ENCODE assay signal across 27 cellular contexts in genomic region chr10:119447823-119448546, GRCh38.
DNase-seq lines count a peak whose midpoint lies in the region; ATAC-seq and TF ChIP-seq lines count a peak whose summit lies in the region.
"Had no signal": no experiment of that assay in that cellular context is flagged by ENCODE, and none has a peak within 500 bp of the region (broad histone marks: within the 10 kb centered on the region; RNA-seq: fewer than 3 reads in every experiment).

No MANE protein-coding gene starts in this region.

- no peaks in the 10 kb centered on the region for H3K27me3 Mint-ChIP-seq in natural killer cell treated with Interleukin-12 subunit alpha and Interleukin-12 subunit beta and Interleukin-15 and Interleukin-18, amount 100 ng/mL, for 72 hours
- no peaks in the 10 kb centered on the region for H3K27me3 Mint-ChIP-seq in natural killer cell (ENCODE audit: low read depth in 2 of 2)
- H3K27me3 Mint-ChIP-seq in neural progenitor cell (ENCODE audit: insufficient read depth, low read depth), result peaks cover 12% of the 10 kb centered on the region
- no peaks in the 10 kb centered on the region for H3K27me3 Mint-ChIP-seq in activated CD4-positive, alpha-beta memory T cell treated with anti-CD3 and anti-CD28 coated beads, Interleukin-2, amount 10 ng/mL, durations not matched to agents 7 days and 5 days
- H3K27me3 Mint-ChIP-seq: CD4-positive, alpha-beta memory T cell; IgD-negative memory B cell had no signal

- intact Hi-C loops in natural killer cell (cut with micrococcal nuclease) (no loop called here), upper lobe of right lung (cut with DNase I) (no loop called here)

- no peak overlapping the region for H3K4me2 ChIP-seq in neural progenitor cell
- H3K4me2 ChIP-seq: A549, KMS-11, SK-N-SH had no signal

- TF ChIP-seq CTCF in natural killer cell (IDR thresholded peaks at IDR 0.05) (no peak), fibroblast of the aortic adventitia (IDR thresholded peaks at IDR 0.05; ENCODE audit: insufficient read depth, low read length) (no peak), neural progenitor cell (IDR thresholded peaks at IDR 0.05) (no peak), upper lobe of right lung (IDR thresholded peaks at IDR 0.05) (no peak)

- no peak overlapping the region for H2AFZ ChIP-seq in neural progenitor cell (replicated peaks)

- H3K79me2 ChIP-seq in neural progenitor cell (ENCODE audit: low read depth), result no peaks in the 10 kb centered on the region

- no peaks in the 10 kb centered on the region for H3K9me3 ChIP-seq in neural progenitor cell (ENCODE audit: low read depth)
- no peaks in the 10 kb centered on the region for H3K9me3 ChIP-seq in upper lobe of right lung
- H3K9me3 ChIP-seq: A549; BLaER1 treated with 17β-estradiol and CSF1 and Interleukin-3, amounts not matched to agents 10 nM and 100 nM; Peyer's patch; SK-N-SH had no signal

- peak; percentile 39 for DNase-seq in natural killer cell treated with Interleukin-12 subunit alpha and Interleukin-12 subunit beta and Interleukin-15 and Interleukin-18, amount 100 ng/mL, for 72 hours (ENCODE audit: low spot score)
- DNase-seq in natural killer cell, result no peak
- peak; percentile 55 for DNase-seq in fibroblast of the aortic adventitia (ENCODE audit: low read depth)
- no peak for DNase-seq in neural progenitor cell (ENCODE audit: low spot score)
- DNase-seq in upper lobe of right lung, result peak; percentile 52
- DNase-seq in activated CD4-positive, alpha-beta memory T cell treated with anti-CD3 and anti-CD28 coated beads, Interleukin-2, amount 10 ng/mL, durations not matched to agents 7 days and 5 days, result no peak
- no peak for DNase-seq in C1 segment of cervical spinal cord (lab: John Stamatoyannopoulos, UW)
- DNase-seq in Kasumi-1 (lab: John Stamatoyannopoulos, UW), result no peak
- DNase-seq: AML-193; CD4-positive, alpha-beta memory T cell; COR-L47; DMS53; NCI-H1092 treated with DMSO at 0.1 percent for 48 hours; NCI-H1436; NCI-H187; NCI-H2081 treated with DMSO at 0.1 percent for 48 hours; NCI-H2171; NCI-H226; NCI-H510A; NCI-H69; Peyer's patch; SK-N-SH had no signal

- no peak overlapping the region for H3K27ac Mint-ChIP-seq in natural killer cell treated with Interleukin-12 subunit alpha and Interleukin-12 subunit beta and Interleukin-15 and Interleukin-18, amount 100 ng/mL, for 72 hours
- H3K27ac Mint-ChIP-seq in natural killer cell (no peak overlapping the region), neural progenitor cell (peak overlapping the region; percentile 83)
- H3K27ac Mint-ChIP-seq in activated CD4-positive, alpha-beta memory T cell treated with anti-CD3 and anti-CD28 coated beads, Interleukin-2, amount 10 ng/mL, durations not matched to agents 7 days and 5 days, result no peak overlapping the region

- H3K4me3 Mint-ChIP-seq in natural killer cell treated with Interleukin-12 subunit alpha and Interleukin-12 subunit beta and Interleukin-15 and Interleukin-18, amount 100 ng/mL, for 72 hours, result no peak overlapping the region
- H3K4me3 Mint-ChIP-seq in natural killer cell, result no peak overlapping the region
- H3K4me3 Mint-ChIP-seq in neural progenitor cell, result no peak overlapping the region
- H3K4me3 Mint-ChIP-seq in activated CD4-positive, alpha-beta memory T cell treated with anti-CD3 and anti-CD28 coated beads, Interleukin-2, amount 10 ng/mL, durations not matched to agents 7 days and 5 days, result no peak overlapping the region
- H3K4me3 Mint-ChIP-seq: CD4-positive, alpha-beta memory T cell had no signal

- H3K4me3 ChIP-seq in fibroblast of the aortic adventitia (ENCODE audit: low read depth, low read length), result no peak overlapping the region
- no peak overlapping the region for H3K4me3 ChIP-seq in neural progenitor cell
- no peak overlapping the region for H3K4me3 ChIP-seq in upper lobe of right lung
- H3K4me3 ChIP-seq: A549; BLaER1 treated with 17β-estradiol and CSF1 and Interleukin-3, amounts not matched to agents 10 nM and 100 nM; Peyer's patch had no signal

- no peaks in the 10 kb centered on the region for H3F3A ChIP-seq in neural progenitor cell (ENCODE audit: low read depth)

- peaks cover 4 to 7% of the 10 kb centered on the region in 2 donors for H3K4me1 Mint-ChIP-seq in natural killer cell treated with Interleukin-12 subunit alpha and Interleukin-12 subunit beta and Interleukin-15 and Interleukin-18, amount 100 ng/mL, for 72 hours (ENCODE audit: low read depth in 2 of 2)
- peaks cover 0 to 11% of the 10 kb centered on the region in 2 donors for H3K4me1 Mint-ChIP-seq in natural killer cell
- H3K4me1 Mint-ChIP-seq in neural progenitor cell, result peaks cover 29% of the 10 kb centered on the region
- peaks cover 15% of the 10 kb centered on the region for H3K4me1 Mint-ChIP-seq in activated CD4-positive, alpha-beta memory T cell treated with anti-CD3 and anti-CD28 coated beads, Interleukin-2, amount 10 ng/mL, durations not matched to agents 7 days and 5 days

- H3K9me3 Mint-ChIP-seq in natural killer cell treated with Interleukin-12 subunit alpha and Interleukin-12 subunit beta and Interleukin-15 and Interleukin-18, amount 100 ng/mL, for 72 hours, result no peaks in the 10 kb centered on the region
- H3K9me3 Mint-ChIP-seq in natural killer cell (no peaks in the 10 kb centered on the region), neural progenitor cell (no peaks in the 10 kb centered on the region)
- no peaks in the 10 kb centered on the region for H3K9me3 Mint-ChIP-seq in activated CD4-positive, alpha-beta memory T cell treated with anti-CD3 and anti-CD28 coated beads, Interleukin-2, amount 10 ng/mL, durations not matched to agents 7 days and 5 days
- H3K9me3 Mint-ChIP-seq: CD4-positive, alpha-beta memory T cell; IgD-negative memory B cell had no signal

- no peaks in the 10 kb centered on the region for H4K20me1 ChIP-seq in neural progenitor cell (ENCODE audit: low read depth)

- no peaks in the 10 kb centered on the region for H3K27me3 ChIP-seq in neural progenitor cell
- no peaks in the 10 kb centered on the region for H3K27me3 ChIP-seq in upper lobe of right lung
- H3K27me3 ChIP-seq: Peyer's patch had no signal

- H3K9ac ChIP-seq in neural progenitor cell, result no peak overlapping the region
- H3K9ac ChIP-seq: BLaER1 treated with 17β-estradiol and CSF1 and Interleukin-3, amounts not matched to agents 10 nM and 100 nM; KMS-11; SK-N-SH had no signal

- H3K36me3 ChIP-seq in neural progenitor cell (no peaks in the 10 kb centered on the region), upper lobe of right lung (peaks cover 57% of the 10 kb centered on the region)
- H3K36me3 ChIP-seq: BLaER1 treated with 17β-estradiol and CSF1 and Interleukin-3, amounts not matched to agents 10 nM and 100 nM had no signal

- peaks cover 9% of the 10 kb centered on the region for H3K4me1 ChIP-seq in neural progenitor cell
- no peaks in the 10 kb centered on the region for H3K4me1 ChIP-seq in upper lobe of right lung
- H3K4me1 ChIP-seq: Peyer's patch had no signal

- H3K27ac ChIP-seq in neural progenitor cell, result no peak overlapping the region
- no peak overlapping the region for H3K27ac ChIP-seq in upper lobe of right lung
- H3K27ac ChIP-seq: A549, KMS-11, Peyer's patch had no signal

- CTCF ChIA-PET in activated CD4-positive, alpha-beta memory T cell treated with anti-CD3 and anti-CD28 coated beads, Interleukin-2, amount 10 ng/mL, durations not matched to agents 7 days and 5 days (lab: Charles Lee), result interaction anchor here (1.3 to 1.9 kb wide), 4 partner anchors 8 to 250 kb away, joined by 3 to 7 read pairs (median 4); no protein-coding TSS in a partner anchor

- POLR2A ChIA-PET in activated CD4-positive, alpha-beta memory T cell treated with anti-CD3 and anti-CD28 coated beads, Interleukin-2, amount 10 ng/mL, durations not matched to agents 7 days and 5 days (lab: Charles Lee), result no interaction called here

- no peaks in the 10 kb centered on the region for H3K36me3 Mint-ChIP-seq in natural killer cell treated with Interleukin-12 subunit alpha and Interleukin-12 subunit beta and Interleukin-15 and Interleukin-18, amount 100 ng/mL, for 72 hours
- H3K36me3 Mint-ChIP-seq in natural killer cell (no peaks in the 10 kb centered on the region), neural progenitor cell (no peaks in the 10 kb centered on the region)
- no peaks in the 10 kb centered on the region for H3K36me3 Mint-ChIP-seq in activated CD4-positive, alpha-beta memory T cell treated with anti-CD3 and anti-CD28 coated beads, Interleukin-2, amount 10 ng/mL, durations not matched to agents 7 days and 5 days (ENCODE audit: low read depth)

- ATAC-seq in natural killer cell treated with Interleukin-12 subunit alpha and Interleukin-12 subunit beta and Interleukin-15 and Interleukin-18, amount 100 ng/mL, for 72 hours, result no peak
- ATAC-seq in natural killer cell (no peak), upper lobe of right lung (no peak)
- ATAC-seq: A549, HCT116 had no signal

Comparison
In these comparisons a context has a peak if more than half of its experiments do, and no peak if none do; other contexts are left out.
1. DNase-seq: peak in natural killer cell treated with Interleukin-12 subunit alpha and Interleukin-12 subunit beta and Interleukin-15 and Interleukin-18, amount 100 ng/mL, for 72 hours (single experiment), fibroblast of the aortic adventitia (single experiment) and upper lobe of right lung (single experiment); none in natural killer cell (single experiment), neural progenitor cell (single experiment), activated CD4-positive, alpha-beta memory T cell treated with anti-CD3 and anti-CD28 coated beads, Interleukin-2, amount 10 ng/mL, durations not matched to agents 7 days and 5 days (single experiment), C1 segment of cervical spinal cord (0 of 14) and Kasumi-1 (0 of 2).